ENCODE assay signal across 33 cellular contexts in genomic region chr6:122877302-122877701, GRCh38.
"Had no signal": no experiment of that assay in that cellular context is flagged by ENCODE, and none has a peak within 500 bp of the region (broad histone marks: within the 10 kb centered on the region; RNA-seq: fewer than 3 reads in every experiment).

No MANE protein-coding gene starts in this region.

- DNase-seq: naive thymus-derived CD4-positive, alpha-beta T cell; natural killer cell; nephron progenitor cell; nucleus accumbens; ovary; posterior cingulate gyrus; psoas muscle; right cardiac atrium; spleen; stimulated activated CD4-positive, alpha-beta T cell treated with anti-CD3 and anti-CD28 coated beads, Interleukin-12 subunit alpha, Interleukin-12 subunit beta, amount 100 ng/mL, for 4 hours; stimulated activated CD4-positive, alpha-beta T cell treated with anti-CD3 and anti-CD28 coated beads, Interleukin-1b, Interleukin-23, amount 100 ng/mL, for 48 hours; stimulated activated CD4-positive, alpha-beta T cell treated with anti-CD3 and anti-CD28 coated beads, Interleukin-4, amount 100 ng/mL, for 1 hour; stimulated activated CD4-positive, alpha-beta T cell treated with anti-CD3 and anti-CD28 coated beads, Interleukin-4, amount 100 ng/mL, for 4 hours; stimulated activated CD8-positive, alpha-beta memory T cell treated with anti-CD3 and anti-CD28 coated beads, Interleukin-4, amount 100 ng/mL, for 48 hours; stimulated activated naive CD4-positive, alpha-beta T cell; stimulated activated naive CD8-positive, alpha-beta T cell treated with anti-CD3 and anti-CD28 coated beads, Interleukin-15, amount 100 ng/mL, for 72 hours; stimulated activated naive CD8-positive, alpha-beta T cell treated with anti-CD3 and anti-CD28 coated beads, Interleukin-15, Interleukin-2, amounts not matched to agents 100 U/mL and 50 U/mL, for 24 hours; substantia nigra; testis; tibial artery; transverse colon; upper lobe of right lung; uterus had no signal

- H3K36me3 ChIP-seq: neutrophil, ovary, spleen, suprapubic skin, tibial artery, transverse colon, upper lobe of right lung, uterus had no signal

- H3K4me1 Mint-ChIP-seq: naive thymus-derived CD4-positive, alpha-beta T cell; natural killer cell; nephron progenitor cell; neural crest cell; stimulated activated memory B cell treated with anti-CD40 and anti-IgM and Interleukin-4, amounts not matched to agents 10 μg/mL and 1 μg/mL and 100 μg/mL, for 72 hours; stimulated activated naive CD8-positive, alpha-beta T cell treated with anti-CD3 and anti-CD28 coated beads, Interleukin-15, amount 100 ng/mL, for 72 hours had no signal

- H3K9ac ChIP-seq: parathyroid adenoma had no signal

- H3K4me1 ChIP-seq: parathyroid adenoma, psoas muscle, spleen, suprapubic skin, testis, tibial artery, transverse colon, upper lobe of right lung, uterus had no signal

- H3K79me2 ChIP-seq: parathyroid adenoma had no signal

- H3K36me3 Mint-ChIP-seq: naive thymus-derived CD4-positive, alpha-beta T cell; stimulated activated memory B cell treated with anti-CD40 and anti-IgM and Interleukin-4, amounts not matched to agents 10 μg/mL and 1 μg/mL and 100 μg/mL, for 72 hours; type B pancreatic cell had no signal

- H2AFZ ChIP-seq: parathyroid adenoma had no signal

- ATAC-seq: naive thymus-derived CD4-positive, alpha-beta T cell; natural killer cell; psoas muscle; right cardiac atrium; sciatic nerve; stimulated activated memory B cell treated with anti-CD40 and anti-IgM and Interleukin-4, amounts not matched to agents 10 μg/mL and 1 μg/mL and 100 μg/mL, for 72 hours; stimulated activated naive CD8-positive, alpha-beta T cell treated with anti-CD3 and anti-CD28 coated beads, Interleukin-15, amount 100 ng/mL, for 72 hours; stimulated activated naive CD8-positive, alpha-beta T cell treated with anti-CD3 and anti-CD28 coated beads, Interleukin-15, Interleukin-2, amounts not matched to agents 100 U/mL and 50 U/mL, for 24 hours; upper lobe of right lung had no signal

- H3K9me3 ChIP-seq: neutrophil, ovary, psoas muscle, suprapubic skin, testis, tibial artery, transverse colon, upper lobe of right lung, uterus had no signal

- H3K4me3 ChIP-seq: ovary, psoas muscle, skin epidermis, smooth muscle cell, spleen, suprapubic skin, tibial artery, transverse colon, upper lobe of right lung, uterus had no signal

- H3K27me3 ChIP-seq: neutrophil, ovary, spleen, suprapubic skin, testis, tibial artery, transverse colon, upper lobe of right lung, uterus had no signal

- H3K4me3 Mint-ChIP-seq: naive thymus-derived CD4-positive, alpha-beta T cell; natural killer cell; nephron progenitor cell; neural crest cell; stimulated activated memory B cell treated with anti-CD40 and anti-IgM and Interleukin-4, amounts not matched to agents 10 μg/mL and 1 μg/mL and 100 μg/mL, for 72 hours; stimulated activated naive CD8-positive, alpha-beta T cell treated with anti-CD3 and anti-CD28 coated beads, Interleukin-15, amount 100 ng/mL, for 72 hours; type B pancreatic cell had no signal

- H3K27ac Mint-ChIP-seq: naive thymus-derived CD4-positive, alpha-beta T cell; natural killer cell; nephron progenitor cell; progenitor cell of endocrine pancreas; stimulated activated memory B cell treated with anti-CD40 and anti-IgM and Interleukin-4, amounts not matched to agents 10 μg/mL and 1 μg/mL and 100 μg/mL, for 72 hours; stimulated activated naive CD8-positive, alpha-beta T cell treated with anti-CD3 and anti-CD28 coated beads, Interleukin-15, amount 100 ng/mL, for 72 hours; type B pancreatic cell had no signal

- H3K27ac ChIP-seq: neutrophil, ovary, parathyroid adenoma, psoas muscle, skin epidermis, spleen, suprapubic skin, testis, tibial artery, transverse colon, upper lobe of right lung, uterus had no signal

- H3K4me2 ChIP-seq: smooth muscle cell had no signal

- H3K27me3 Mint-ChIP-seq: progenitor cell of endocrine pancreas; stimulated activated naive CD8-positive, alpha-beta T cell treated with anti-CD3 and anti-CD28 coated beads, Interleukin-15, amount 100 ng/mL, for 72 hours; type B pancreatic cell had no signal
